ENCODE assay signal across 9 cellular contexts in genomic region chr16:75000481-75001081, GRCh38. TPM values are rescaled to one million over a fixed set of nuclear protein-coding genes. Genes with fewer than 3 reads are reported as not detected.
DNase-seq lines count a peak whose midpoint lies in the region; ATAC-seq and TF ChIP-seq lines count a peak whose summit lies in the region.
"Had no signal": no experiment of that assay in that cellular context is flagged by ENCODE, and none has a peak within 500 bp of the region (broad histone marks: within the 10 kb centered on the region; RNA-seq: fewer than 3 reads in every experiment).

No MANE protein-coding gene starts in this region.

- no peak for ATAC-seq in GM19397 (IDR thresholded peaks at IDR 0.05; ENCODE audit: unreplicated experiment)

- H3K4me3 ChIP-seq in BE2C (ENCODE audit: low read depth, low read length) (peak overlapping the region; percentile 79), testis (peak overlapping the region; percentile 86 to 89)
- peak overlapping the region; percentile 97 for H3K4me3 ChIP-seq in Jurkat, Clone E6-1 (ENCODE audit: low read length)

- H3K4me3 Mint-ChIP-seq in MCF 10A (ENCODE audit: unreplicated experiment) = peak overlapping the region; percentile 73

- DNase-seq in BE2C = peak; percentile 35
- no peak for DNase-seq in Jurkat, Clone E6-1 (ENCODE audit: low read depth, low spot score)
- no peak for DNase-seq in MCF 10A (ENCODE audit: unreplicated experiment)
- DNase-seq in testis = peak; percentile 40
- no peak for DNase-seq in NOMO-1 treated with DMSO at 0.1 percent for 48 hours (lab: John Stamatoyannopoulos, UW; ENCODE audit: unreplicated experiment)
- DNase-seq in NOMO-1 treated with dmso at 0.1 percent for 144 hours (lab: John Stamatoyannopoulos, UW; ENCODE audit: unreplicated experiment) = no peak

- H3K36me3 Mint-ChIP-seq in MCF 10A (ENCODE audit: insufficient read depth, unreplicated experiment) = no peaks in the 10 kb centered on the region

- peaks cover 8% of the 10 kb centered on the region for H3K4me1 ChIP-seq in BE2C
- peaks cover 25% of the 10 kb centered on the region for H3K4me1 ChIP-seq in testis

- TF ChIP-seq CTCF in BE2C (IDR thresholded peaks at IDR 0.05; ENCODE audit: low read depth, low read length) (no peak), MCF 10A (IDR thresholded peaks at IDR 0.05; ENCODE audit: unreplicated experiment) (no peak), testis (IDR thresholded peaks at IDR 0.05) (no peak)

- TF ChIP-seq POLR2A in testis (IDR thresholded peaks at IDR 0.05) = no peak

- CTCF ChIA-PET in MCF 10A (lab: Yijun Ruan, JAX) = interaction anchor here (8.6 to 9.3 kb wide), 2 partner anchors 110 kb away, joined by 51 to 199 read pairs; no protein-coding TSS in a partner anchor

- no peaks in the 10 kb centered on the region for H3K9me3 Mint-ChIP-seq in MCF 10A (ENCODE audit: unreplicated experiment)

- H3K27me3 ChIP-seq in BE2C (no peaks in the 10 kb centered on the region), layer of hippocampus (ENCODE audit: control insufficient read depth, insufficient read depth, low read length) (no peaks in the 10 kb centered on the region), testis (no peaks in the 10 kb centered on the region)
- H3K27me3 ChIP-seq: pancreas had no signal

- 15 to 20% methylated on average over 15 of the region's 15 CpGs for WGBS in testis, 2 donors

- POLR2A ChIA-PET in MCF 10A (lab: Yijun Ruan, JAX) = interaction anchor here (0.6 to 3.1 kb wide), 4 partner anchors 9 to 110 kb away, joined by 3 to 71 read pairs (median 10); no protein-coding TSS in a partner anchor

- peaks cover 3% of the 10 kb centered on the region; the same call in 1 of the 2 replicates for H3K36me3 ChIP-seq in BE2C
- H3K36me3 ChIP-seq in testis (ENCODE audit: low read depth, missing control alignments) = no peaks in the 10 kb centered on the region
- H3K36me3 ChIP-seq: pancreas had no signal

- H3K9me3 ChIP-seq in BE2C (no peaks in the 10 kb centered on the region), testis (no peaks in the 10 kb centered on the region)
- H3K9me3 ChIP-seq: pancreas had no signal

- H3K4me1 Mint-ChIP-seq in MCF 10A (ENCODE audit: insufficient read depth, unreplicated experiment) = peaks cover 19% of the 10 kb centered on the region

- no peaks in the 10 kb centered on the region for H3K27me3 Mint-ChIP-seq in MCF 10A (ENCODE audit: insufficient read depth, unreplicated experiment)

- intact Hi-C loops in MCF 10A (cut with micrococcal nuclease) = no loop called here
- intact Hi-C loops in testis (cut with DNase I; ENCODE audit: low total_unique reads) = no loop called here

- H3K27ac ChIP-seq in layer of hippocampus (ENCODE audit: low read depth, low read length) (peak overlapping the region; percentile 42), testis (no peak overlapping the region)
- H3K27ac ChIP-seq: pancreas had no signal

- H3K27ac Mint-ChIP-seq in MCF 10A (ENCODE audit: low read depth, unreplicated experiment) = no peak overlapping the region

- BruUV-seq in MCF 10A (replicated peaks; lab: Mats Ljungman, UMichigan) = TSS peak; percentile 18

RNA-seq across cellular contexts. Expression of gene ZNRF1, which starts 1.8 kb away (rescaled TPM):
- 30.9 TPM for polyA plus RNA-seq in BE2C (2012; ENCODE audit: insufficient read depth, insufficient read length, low read depth)
- polyA plus RNA-seq in Jurkat, Clone E6-1 (2012; ENCODE audit: insufficient read depth, insufficient read length) = 157 TPM
- total RNA-seq in MCF 10A (2022) (8.3 and 10.5 TPM in 2 replicates), testis (10 to 100 TPM; 90.4 to 93.0 TPM)
- 51.8 TPM for polyA plus RNA-seq in testis (ENCODE audit: insufficient read depth, low read depth, low replicate concordance)

RNA-seq across cellular contexts. Expression of gene WDR59, which starts 15.7 kb away (rescaled TPM):
- polyA plus RNA-seq in BE2C (2012; ENCODE audit: insufficient read depth, insufficient read length, low read depth) = 43.5 TPM
- polyA plus RNA-seq in Jurkat, Clone E6-1 (2012; ENCODE audit: insufficient read depth, insufficient read length) = 97.9 TPM
- 53.8 and 56.1 TPM in 2 replicates for total RNA-seq in MCF 10A (2022)
- 10 to 100 TPM; 55.0 to 73.8 TPM for total RNA-seq in testis
- polyA plus RNA-seq in testis (ENCODE audit: insufficient read depth, low read depth, low replicate concordance) = 47.6 TPM

Comparison
In these comparisons a context has a peak if more than half of its experiments do, and no peak if none do; other contexts are left out.
1. DNase-seq: peak in BE2C (single experiment) and testis (single experiment); none in Jurkat, Clone E6-1 (single experiment), MCF 10A (single experiment), NOMO-1 treated with DMSO at 0.1 percent for 48 hours (single experiment) and NOMO-1 treated with dmso at 0.1 percent for 144 hours (single experiment).
2. Peak in every context shown above with its lines, with median percentiles within 50 percentile points of each other: H3K4me3 ChIP-seq.